Comparison of ENCODE assay signal across 1 cellular context in the genomic region with DNA sequence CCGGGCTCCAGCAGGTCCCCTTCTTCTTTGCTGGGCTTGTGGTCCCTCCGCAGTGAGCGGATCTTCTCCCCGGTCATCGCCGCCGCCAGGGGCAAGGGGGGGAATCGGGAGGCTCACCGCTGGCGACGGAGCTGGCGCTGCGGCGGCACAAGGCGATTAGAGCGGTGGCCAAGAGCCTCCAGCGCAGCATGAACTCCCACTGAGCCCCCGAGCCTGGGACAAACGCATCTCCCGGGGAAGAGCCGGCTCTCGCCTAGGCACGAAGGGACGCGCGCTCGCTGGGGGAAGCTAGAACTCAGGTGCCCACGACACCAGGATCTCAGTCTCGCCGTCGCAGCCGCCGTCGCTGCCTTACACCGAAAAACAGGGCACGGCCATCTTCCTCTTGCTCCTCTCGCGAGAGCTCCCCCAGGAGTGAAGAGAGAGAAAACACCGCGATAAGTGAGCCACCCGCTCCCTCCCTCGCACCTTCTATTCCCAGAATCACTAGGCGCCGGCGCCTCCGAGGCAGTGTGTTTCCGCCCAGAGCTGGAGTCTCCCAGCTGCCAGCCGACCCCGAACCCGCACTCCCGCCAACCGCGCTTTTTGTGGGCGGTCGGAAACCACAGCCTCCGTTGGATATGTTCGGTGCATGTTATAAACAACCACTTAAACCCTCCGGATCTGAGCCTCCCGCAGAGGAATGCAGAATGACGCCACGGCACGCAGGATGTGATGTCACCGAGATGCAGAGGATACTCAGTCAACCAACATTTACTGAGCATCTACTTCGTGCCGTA.
A peak's percentile ranks its signal among the peaks of the same experiment; 100 is the strongest.
TF ChIP-seq lines count a peak whose summit lies in the region.

A gene with protein sequence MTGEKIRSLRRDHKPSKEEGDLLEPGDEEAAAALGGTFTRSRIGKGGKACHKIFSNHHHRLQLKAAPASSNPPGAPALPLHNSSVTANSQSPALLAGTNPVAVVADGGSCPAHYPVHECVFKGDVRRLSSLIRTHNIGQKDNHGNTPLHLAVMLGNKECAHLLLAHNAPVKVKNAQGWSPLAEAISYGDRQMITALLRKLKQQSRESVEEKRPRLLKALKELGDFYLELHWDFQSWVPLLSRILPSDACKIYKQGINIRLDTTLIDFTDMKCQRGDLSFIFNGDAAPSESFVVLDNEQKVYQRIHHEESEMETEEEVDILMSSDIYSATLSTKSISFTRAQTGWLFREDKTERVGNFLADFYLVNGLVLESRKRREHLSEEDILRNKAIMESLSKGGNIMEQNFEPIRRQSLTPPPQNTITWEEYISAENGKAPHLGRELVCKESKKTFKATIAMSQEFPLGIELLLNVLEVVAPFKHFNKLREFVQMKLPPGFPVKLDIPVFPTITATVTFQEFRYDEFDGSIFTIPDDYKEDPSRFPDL (minus strand): TSS at position 391 of the 779 bp plus-strand sequence. CDS start 314 bp downstream, at position 77.

TF ChIP-seq in K562, 482 proteins besides CTCF, POLR2A, EP300 and RAD21 (continued from another document and continues in another):
- TF ChIP-seq, protein P1, sequence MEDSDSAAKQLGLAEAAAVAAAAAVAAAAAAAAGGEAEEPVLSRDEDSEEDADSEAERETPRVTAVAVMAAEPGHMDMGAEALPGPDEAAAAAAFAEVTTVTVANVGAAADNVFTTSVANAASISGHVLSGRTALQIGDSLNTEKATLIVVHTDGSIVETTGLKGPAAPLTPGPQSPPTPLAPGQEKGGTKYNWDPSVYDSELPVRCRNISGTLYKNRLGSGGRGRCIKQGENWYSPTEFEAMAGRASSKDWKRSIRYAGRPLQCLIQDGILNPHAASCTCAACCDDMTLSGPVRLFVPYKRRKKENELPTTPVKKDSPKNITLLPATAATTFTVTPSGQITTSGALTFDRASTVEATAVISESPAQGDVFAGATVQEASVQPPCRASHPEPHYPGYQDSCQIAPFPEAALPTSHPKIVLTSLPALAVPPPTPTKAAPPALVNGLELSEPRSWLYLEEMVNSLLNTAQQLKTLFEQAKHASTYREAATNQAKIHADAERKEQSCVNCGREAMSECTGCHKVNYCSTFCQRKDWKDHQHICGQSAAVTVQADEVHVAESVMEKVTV (CRISPR knock-in tag; IDR thresholded peaks at IDR 0.05) = 0 out of 2 replicates have a peak, but pooled peaks have one; percentile 20
- TF ChIP-seq CCAR2 (IDR thresholded peaks at IDR 0.05; ENCODE audit: low read depth, low read length) = no peak
- TF ChIP-seq FOXJ3 (CRISPR knock-in tag; IDR thresholded peaks at IDR 0.05) = no peak
- no peak; the same call in 1 of the 2 replicates for TF ChIP-seq FOSL1 (tag; conservative IDR thresholded peaks at IDR 0.05)
- TF ChIP-seq SMARCE1 (IDR thresholded peaks at IDR 0.05) = peak; percentile 49; the same call in 1 of the 2 replicates
- 0 out of 2 replicates have a peak, but pooled peaks have one; percentile 18 for TF ChIP-seq KLF16 (IDR thresholded peaks at IDR 0.05)
- no peak for TF ChIP-seq POU5F1 (IDR thresholded peaks at IDR 0.05; ENCODE audit: borderline replicate concordance, low read depth, low read length, partially characterized antibody)
- TF ChIP-seq SMC3 (conservative IDR thresholded peaks at IDR 0.05; ENCODE audit: insufficient read depth, low read depth, low read length) = 0 out of 2 replicates have a peak, but pooled peaks have one; percentile 3
- TF ChIP-seq ETV5 (CRISPR knock-in tag; IDR thresholded peaks at IDR 0.05; ENCODE audit: low read depth) = peak; percentile 36
- TF ChIP-seq, protein P2, sequence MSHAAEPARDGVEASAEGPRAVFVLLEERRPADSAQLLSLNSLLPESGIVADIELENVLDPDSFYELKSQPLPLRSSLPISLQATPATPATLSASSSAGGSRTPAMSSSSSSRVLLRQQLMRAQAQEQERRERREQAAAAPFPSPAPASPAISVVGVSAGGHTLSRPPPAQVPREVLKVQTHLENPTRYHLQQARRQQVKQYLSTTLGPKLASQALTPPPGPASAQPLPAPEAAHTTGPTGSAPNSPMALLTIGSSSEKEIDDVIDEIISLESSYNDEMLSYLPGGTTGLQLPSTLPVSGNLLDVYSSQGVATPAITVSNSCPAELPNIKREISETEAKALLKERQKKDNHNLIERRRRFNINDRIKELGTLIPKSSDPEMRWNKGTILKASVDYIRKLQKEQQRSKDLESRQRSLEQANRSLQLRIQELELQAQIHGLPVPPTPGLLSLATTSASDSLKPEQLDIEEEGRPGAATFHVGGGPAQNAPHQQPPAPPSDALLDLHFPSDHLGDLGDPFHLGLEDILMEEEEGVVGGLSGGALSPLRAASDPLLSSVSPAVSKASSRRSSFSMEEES (CRISPR knock-in tag; IDR thresholded peaks at IDR 0.05) = no peak
- TF ChIP-seq, protein P3, sequence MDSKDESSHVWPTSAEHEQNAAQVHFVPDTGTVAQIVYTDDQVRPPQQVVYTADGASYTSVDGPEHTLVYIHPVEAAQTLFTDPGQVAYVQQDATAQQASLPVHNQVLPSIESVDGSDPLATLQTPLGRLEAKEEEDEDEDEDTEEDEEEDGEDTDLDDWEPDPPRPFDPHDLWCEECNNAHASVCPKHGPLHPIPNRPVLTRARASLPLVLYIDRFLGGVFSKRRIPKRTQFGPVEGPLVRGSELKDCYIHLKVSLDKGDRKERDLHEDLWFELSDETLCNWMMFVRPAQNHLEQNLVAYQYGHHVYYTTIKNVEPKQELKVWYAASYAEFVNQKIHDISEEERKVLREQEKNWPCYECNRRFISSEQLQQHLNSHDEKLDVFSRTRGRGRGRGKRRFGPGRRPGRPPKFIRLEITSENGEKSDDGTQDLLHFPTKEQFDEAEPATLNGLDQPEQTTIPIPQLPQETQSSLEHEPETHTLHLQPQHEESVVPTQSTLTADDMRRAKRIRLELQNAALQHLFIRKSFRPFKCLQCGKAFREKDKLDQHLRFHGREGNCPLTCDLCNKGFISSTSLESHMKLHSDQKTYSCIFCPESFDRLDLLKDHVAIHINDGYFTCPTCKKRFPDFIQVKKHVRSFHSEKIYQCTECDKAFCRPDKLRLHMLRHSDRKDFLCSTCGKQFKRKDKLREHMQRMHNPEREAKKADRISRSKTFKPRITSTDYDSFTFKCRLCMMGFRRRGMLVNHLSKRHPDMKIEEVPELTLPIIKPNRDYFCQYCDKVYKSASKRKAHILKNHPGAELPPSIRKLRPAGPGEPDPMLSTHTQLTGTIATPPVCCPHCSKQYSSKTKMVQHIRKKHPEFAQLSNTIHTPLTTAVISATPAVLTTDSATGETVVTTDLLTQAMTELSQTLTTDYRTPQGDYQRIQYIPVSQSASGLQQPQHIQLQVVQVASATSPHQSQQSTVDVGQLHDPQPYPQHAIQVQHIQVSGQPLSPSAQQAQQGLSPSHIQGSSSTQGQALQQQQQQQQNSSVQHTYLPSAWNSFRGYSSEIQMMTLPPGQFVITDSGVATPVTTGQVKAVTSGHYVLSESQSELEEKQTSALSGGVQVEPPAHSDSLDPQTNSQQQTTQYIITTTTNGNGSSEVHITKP (IDR thresholded peaks at IDR 0.05; ENCODE audit: partially characterized antibody) = peak; percentile 13
- TF ChIP-seq ZNF133 (CRISPR knock-in tag; IDR thresholded peaks at IDR 0.05) = no peak
- TF ChIP-seq MED1 (CRISPR knock-in tag; IDR thresholded peaks at IDR 0.05; ENCODE audit: borderline replicate concordance) = no peak
- no peak for TF ChIP-seq MECOM (CRISPR knock-in tag; IDR thresholded peaks at IDR 0.05)
- TF ChIP-seq STAT5A (IDR thresholded peaks at IDR 0.05; ENCODE audit: borderline replicate concordance, low read length) = peak; percentile 58
- TF ChIP-seq TSC22D4 (tag; IDR thresholded peaks at IDR 0.05) = no peak
- peak; percentile 96 for TF ChIP-seq TAF1 (IDR thresholded peaks at IDR 0.05; ENCODE audit: control insufficient read depth, extremely low read depth, insufficient read depth, low read length, severe bottlenecking)
- TF ChIP-seq, protein P4, sequence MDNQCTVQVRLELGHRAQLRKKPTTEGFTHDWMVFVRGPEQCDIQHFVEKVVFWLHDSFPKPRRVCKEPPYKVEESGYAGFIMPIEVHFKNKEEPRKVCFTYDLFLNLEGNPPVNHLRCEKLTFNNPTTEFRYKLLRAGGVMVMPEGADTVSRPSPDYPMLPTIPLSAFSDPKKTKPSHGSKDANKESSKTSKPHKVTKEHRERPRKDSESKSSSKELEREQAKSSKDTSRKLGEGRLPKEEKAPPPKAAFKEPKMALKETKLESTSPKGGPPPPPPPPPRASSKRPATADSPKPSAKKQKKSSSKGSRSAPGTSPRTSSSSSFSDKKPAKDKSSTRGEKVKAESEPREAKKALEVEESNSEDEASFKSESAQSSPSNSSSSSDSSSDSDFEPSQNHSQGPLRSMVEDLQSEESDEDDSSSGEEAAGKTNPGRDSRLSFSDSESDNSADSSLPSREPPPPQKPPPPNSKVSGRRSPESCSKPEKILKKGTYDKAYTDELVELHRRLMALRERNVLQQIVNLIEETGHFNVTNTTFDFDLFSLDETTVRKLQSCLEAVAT (IDR thresholded peaks at IDR 0.05) = peak; percentile 47 to 51; a peak in 2 of 4 replicates
- no peak for TF ChIP-seq ZNF282 (CRISPR knock-in tag; IDR thresholded peaks at IDR 0.05)
- no peak; the same call in 1 of the 2 replicates for TF ChIP-seq ZNF644 (tag; IDR thresholded peaks at IDR 0.05; ENCODE audit: low read depth)
- TF ChIP-seq MTA3 (IDR thresholded peaks at IDR 0.05; ENCODE audit: borderline replicate concordance) = peak; percentile 97
- peak; percentile 71; the same call in 1 of the 2 replicates for TF ChIP-seq OTX1 (CRISPR knock-in tag; IDR thresholded peaks at IDR 0.05)
- no peak for TF ChIP-seq HOXB6 (CRISPR knock-in tag; IDR thresholded peaks at IDR 0.05; ENCODE audit: borderline replicate concordance)
- TF ChIP-seq, protein P5, sequence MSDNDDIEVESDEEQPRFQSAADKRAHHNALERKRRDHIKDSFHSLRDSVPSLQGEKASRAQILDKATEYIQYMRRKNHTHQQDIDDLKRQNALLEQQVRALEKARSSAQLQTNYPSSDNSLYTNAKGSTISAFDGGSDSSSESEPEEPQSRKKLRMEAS (CRISPR knock-in tag; IDR thresholded peaks at IDR 0.05) = no peak; the same call in none of the 2 replicates
- TF ChIP-seq, protein P6, sequence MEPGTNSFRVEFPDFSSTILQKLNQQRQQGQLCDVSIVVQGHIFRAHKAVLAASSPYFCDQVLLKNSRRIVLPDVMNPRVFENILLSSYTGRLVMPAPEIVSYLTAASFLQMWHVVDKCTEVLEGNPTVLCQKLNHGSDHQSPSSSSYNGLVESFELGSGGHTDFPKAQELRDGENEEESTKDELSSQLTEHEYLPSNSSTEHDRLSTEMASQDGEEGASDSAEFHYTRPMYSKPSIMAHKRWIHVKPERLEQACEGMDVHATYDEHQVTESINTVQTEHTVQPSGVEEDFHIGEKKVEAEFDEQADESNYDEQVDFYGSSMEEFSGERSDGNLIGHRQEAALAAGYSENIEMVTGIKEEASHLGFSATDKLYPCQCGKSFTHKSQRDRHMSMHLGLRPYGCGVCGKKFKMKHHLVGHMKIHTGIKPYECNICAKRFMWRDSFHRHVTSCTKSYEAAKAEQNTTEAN (CRISPR knock-in tag; IDR thresholded peaks at IDR 0.05) = no peak; the same call in 1 of the 2 replicates
- no peak for TF ChIP-seq STAT5B (CRISPR knock-in tag; IDR thresholded peaks at IDR 0.05)
- no peak; the same call in 1 of the 2 replicates for TF ChIP-seq BHLHE40 (IDR thresholded peaks at IDR 0.05; ENCODE audit: low read length)
- TF ChIP-seq HSF4 (CRISPR knock-in tag; IDR thresholded peaks at IDR 0.05; ENCODE audit: borderline replicate concordance) = no peak
- TF ChIP-seq, protein P7, sequence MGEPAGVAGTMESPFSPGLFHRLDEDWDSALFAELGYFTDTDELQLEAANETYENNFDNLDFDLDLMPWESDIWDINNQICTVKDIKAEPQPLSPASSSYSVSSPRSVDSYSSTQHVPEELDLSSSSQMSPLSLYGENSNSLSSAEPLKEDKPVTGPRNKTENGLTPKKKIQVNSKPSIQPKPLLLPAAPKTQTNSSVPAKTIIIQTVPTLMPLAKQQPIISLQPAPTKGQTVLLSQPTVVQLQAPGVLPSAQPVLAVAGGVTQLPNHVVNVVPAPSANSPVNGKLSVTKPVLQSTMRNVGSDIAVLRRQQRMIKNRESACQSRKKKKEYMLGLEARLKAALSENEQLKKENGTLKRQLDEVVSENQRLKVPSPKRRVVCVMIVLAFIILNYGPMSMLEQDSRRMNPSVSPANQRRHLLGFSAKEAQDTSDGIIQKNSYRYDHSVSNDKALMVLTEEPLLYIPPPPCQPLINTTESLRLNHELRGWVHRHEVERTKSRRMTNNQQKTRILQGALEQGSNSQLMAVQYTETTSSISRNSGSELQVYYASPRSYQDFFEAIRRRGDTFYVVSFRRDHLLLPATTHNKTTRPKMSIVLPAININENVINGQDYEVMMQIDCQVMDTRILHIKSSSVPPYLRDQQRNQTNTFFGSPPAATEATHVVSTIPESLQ (CRISPR knock-in tag; IDR thresholded peaks at IDR 0.05) = no peak
- TF ChIP-seq ZNF699 (CRISPR knock-in tag; IDR thresholded peaks at IDR 0.05; ENCODE audit: insufficient replicate concordance) = no peak
- no peak for TF ChIP-seq MAFG (tag; conservative IDR thresholded peaks at IDR 0.05)
- TF ChIP-seq, protein P8, sequence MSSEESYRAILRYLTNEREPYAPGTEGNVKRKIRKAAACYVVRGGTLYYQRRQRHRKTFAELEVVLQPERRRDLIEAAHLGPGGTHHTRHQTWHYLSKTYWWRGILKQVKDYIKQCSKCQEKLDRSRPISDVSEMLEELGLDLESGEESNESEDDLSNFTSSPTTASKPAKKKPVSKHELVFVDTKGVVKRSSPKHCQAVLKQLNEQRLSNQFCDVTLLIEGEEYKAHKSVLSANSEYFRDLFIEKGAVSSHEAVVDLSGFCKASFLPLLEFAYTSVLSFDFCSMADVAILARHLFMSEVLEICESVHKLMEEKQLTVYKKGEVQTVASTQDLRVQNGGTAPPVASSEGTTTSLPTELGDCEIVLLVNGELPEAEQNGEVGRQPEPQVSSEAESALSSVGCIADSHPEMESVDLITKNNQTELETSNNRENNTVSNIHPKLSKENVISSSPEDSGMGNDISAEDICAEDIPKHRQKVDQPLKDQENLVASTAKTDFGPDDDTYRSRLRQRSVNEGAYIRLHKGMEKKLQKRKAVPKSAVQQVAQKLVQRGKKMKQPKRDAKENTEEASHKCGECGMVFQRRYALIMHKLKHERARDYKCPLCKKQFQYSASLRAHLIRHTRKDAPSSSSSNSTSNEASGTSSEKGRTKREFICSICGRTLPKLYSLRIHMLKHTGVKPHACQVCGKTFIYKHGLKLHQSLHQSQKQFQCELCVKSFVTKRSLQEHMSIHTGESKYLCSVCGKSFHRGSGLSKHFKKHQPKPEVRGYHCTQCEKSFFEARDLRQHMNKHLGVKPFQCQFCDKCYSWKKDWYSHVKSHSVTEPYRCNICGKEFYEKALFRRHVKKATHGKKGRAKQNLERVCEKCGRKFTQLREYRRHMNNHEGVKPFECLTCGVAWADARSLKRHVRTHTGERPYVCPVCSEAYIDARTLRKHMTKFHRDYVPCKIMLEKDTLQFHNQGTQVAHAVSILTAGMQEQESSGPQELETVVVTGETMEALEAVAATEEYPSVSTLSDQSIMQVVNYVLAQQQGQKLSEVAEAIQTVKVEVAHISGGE (CRISPR knock-in tag; IDR thresholded peaks at IDR 0.05) = no peak; a peak in 1 of 6 replicates
- no peak for TF ChIP-seq BACH1 (tag; IDR thresholded peaks at IDR 0.05)
- TF ChIP-seq FOXA1 (IDR thresholded peaks at IDR 0.05; ENCODE audit: borderline replicate concordance) = no peak
